ENCODE assay signal across 12 cellular contexts in genomic region chr12:22321620-22322019, GRCh38. TPM values are rescaled to one million over a fixed set of nuclear protein-coding genes. Genes with fewer than 3 reads are reported as not detected.
A peak's percentile ranks its signal among the peaks of the same experiment; 100 is the strongest.
DNase-seq lines count a peak whose midpoint lies in the region; ATAC-seq and TF ChIP-seq lines count a peak whose summit lies in the region.
"Had no signal": no experiment of that assay in that cellular context is flagged by ENCODE, and none has a peak within 500 bp of the region (broad histone marks: within the 10 kb centered on the region; RNA-seq: fewer than 3 reads in every experiment).

No MANE protein-coding gene starts in this region.

- H3K4me1 Mint-ChIP-seq in activated T-cell treated with anti-CD3 and anti-CD28 coated beads, Interleukin-2, amount 50 U/mL, for 24 hours (ENCODE audit: low read depth), result peaks cover 22% of the 10 kb centered on the region
- H3K4me1 Mint-ChIP-seq in dendritic cell treated with granulocyte-macrophage colony-stimulating factor and Interleukin-4, amounts not matched to agents 40 ng/mL and 50 ng/mL, for 4 days (ENCODE audit: low read depth), result peaks cover 27% of the 10 kb centered on the region
- H3K4me1 Mint-ChIP-seq in stimulated activated effector memory CD8-positive, alpha-beta T cell treated with anti-CD3 and anti-CD28 coated beads, Interleukin-12 subunit alpha, Interleukin-12 subunit beta, amount 100 ng/mL, for 72 hours, result peaks cover 25% of the 10 kb centered on the region
- no peaks in the 10 kb centered on the region for H3K4me1 Mint-ChIP-seq in T-helper 2 cell treated with Interferon-gamma antibody and Interleukin-4, amounts not matched to agents 5 μg/mL and 100 μg/mL, for 36 hours (ENCODE audit: low read depth)

- POLR2A ChIA-PET in A673 (lab: Charles Lee; ENCODE audit: low non-redundant PET), result no interaction called here

- TF ChIP-seq CTCF in A673 (conservative IDR thresholded peaks at IDR 0.05; ENCODE audit: low read depth, low read length), result no peak

- H3K36me3 Mint-ChIP-seq in activated T-cell treated with anti-CD3 and anti-CD28 coated beads, Interleukin-2, amount 50 U/mL, for 24 hours (ENCODE audit: low read depth), result no peaks in the 10 kb centered on the region
- no peaks in the 10 kb centered on the region for H3K36me3 Mint-ChIP-seq in dendritic cell treated with granulocyte-macrophage colony-stimulating factor and Interleukin-4, amounts not matched to agents 40 ng/mL and 50 ng/mL, for 4 days (ENCODE audit: low read depth)
- no peaks in the 10 kb centered on the region for H3K36me3 Mint-ChIP-seq in stimulated activated effector memory CD8-positive, alpha-beta T cell treated with anti-CD3 and anti-CD28 coated beads, Interleukin-12 subunit alpha, Interleukin-12 subunit beta, amount 100 ng/mL, for 72 hours
- H3K36me3 Mint-ChIP-seq in T-helper 2 cell treated with Interferon-gamma antibody and Interleukin-4, amounts not matched to agents 5 μg/mL and 100 μg/mL, for 36 hours (ENCODE audit: low read depth), result no peaks in the 10 kb centered on the region

- no peak overlapping the region for H3K4me3 Mint-ChIP-seq in activated T-cell treated with anti-CD3 and anti-CD28 coated beads, Interleukin-2, amount 50 U/mL, for 24 hours
- H3K4me3 Mint-ChIP-seq in dendritic cell treated with granulocyte-macrophage colony-stimulating factor and Interleukin-4, amounts not matched to agents 40 ng/mL and 50 ng/mL, for 4 days, result no peak overlapping the region
- H3K4me3 Mint-ChIP-seq in stimulated activated effector memory CD8-positive, alpha-beta T cell treated with anti-CD3 and anti-CD28 coated beads, Interleukin-12 subunit alpha, Interleukin-12 subunit beta, amount 100 ng/mL, for 72 hours, result no peak overlapping the region
- no peak overlapping the region for H3K4me3 Mint-ChIP-seq in T-helper 2 cell treated with Interferon-gamma antibody and Interleukin-4, amounts not matched to agents 5 μg/mL and 100 μg/mL, for 36 hours

- no peaks in the 10 kb centered on the region for H3K27me3 Mint-ChIP-seq in activated T-cell treated with anti-CD3 and anti-CD28 coated beads, Interleukin-2, amount 50 U/mL, for 24 hours
- peaks cover 2% of the 10 kb centered on the region for H3K27me3 Mint-ChIP-seq in dendritic cell treated with granulocyte-macrophage colony-stimulating factor and Interleukin-4, amounts not matched to agents 40 ng/mL and 50 ng/mL, for 4 days
- H3K27me3 Mint-ChIP-seq in T-helper 2 cell treated with Interferon-gamma antibody and Interleukin-4, amounts not matched to agents 5 μg/mL and 100 μg/mL, for 36 hours (ENCODE audit: low read depth), result no peaks in the 10 kb centered on the region

- no peaks in the 10 kb centered on the region for H3K36me3 ChIP-seq in A673 (ENCODE audit: insufficient read depth, low read length, poor library complexity, severe bottlenecking)
- H3K36me3 ChIP-seq: colonic mucosa, HAP-1 had no signal

- no peaks in the 10 kb centered on the region for H3K9me3 Mint-ChIP-seq in activated T-cell treated with anti-CD3 and anti-CD28 coated beads, Interleukin-2, amount 50 U/mL, for 24 hours
- no peaks in the 10 kb centered on the region for H3K9me3 Mint-ChIP-seq in dendritic cell treated with granulocyte-macrophage colony-stimulating factor and Interleukin-4, amounts not matched to agents 40 ng/mL and 50 ng/mL, for 4 days
- no peaks in the 10 kb centered on the region for H3K9me3 Mint-ChIP-seq in stimulated activated effector memory CD8-positive, alpha-beta T cell treated with anti-CD3 and anti-CD28 coated beads, Interleukin-12 subunit alpha, Interleukin-12 subunit beta, amount 100 ng/mL, for 72 hours
- no peaks in the 10 kb centered on the region for H3K9me3 Mint-ChIP-seq in T-helper 2 cell treated with Interferon-gamma antibody and Interleukin-4, amounts not matched to agents 5 μg/mL and 100 μg/mL, for 36 hours

- peak overlapping the region; percentile 6 for H3K27ac Mint-ChIP-seq in activated T-cell treated with anti-CD3 and anti-CD28 coated beads, Interleukin-2, amount 50 U/mL, for 24 hours
- peak overlapping the region; percentile 66 for H3K27ac Mint-ChIP-seq in dendritic cell treated with granulocyte-macrophage colony-stimulating factor and Interleukin-4, amounts not matched to agents 40 ng/mL and 50 ng/mL, for 4 days
- H3K27ac Mint-ChIP-seq in stimulated activated effector memory CD8-positive, alpha-beta T cell treated with anti-CD3 and anti-CD28 coated beads, Interleukin-12 subunit alpha, Interleukin-12 subunit beta, amount 100 ng/mL, for 72 hours, result peak overlapping the region; percentile 60
- H3K27ac Mint-ChIP-seq in T-helper 2 cell treated with Interferon-gamma antibody and Interleukin-4, amounts not matched to agents 5 μg/mL and 100 μg/mL, for 36 hours, result no peak overlapping the region

- DNase-seq in activated T-cell treated with anti-CD3 and anti-CD28 coated beads, Interleukin-2, amount 50 U/mL, for 24 hours, result peak; percentile 37
- no peak for DNase-seq in activated T-cell treated with anti-CD3 and anti-CD28 coated beads, Interleukin-2, amount 50 U/mL, for 1 hour
- DNase-seq in RPMI7951 (ENCODE audit: low read depth) (peak; percentile 56), A673 (ENCODE audit: low spot score) (no peak), amniotic stem cell (lab: John Stamatoyannopoulos, UW) (no peak)
- no peak for DNase-seq in stimulated activated effector memory CD8-positive, alpha-beta T cell treated with anti-CD3 and anti-CD28 coated beads, Interleukin-12 subunit alpha, Interleukin-12 subunit beta, amount 100 ng/mL, for 72 hours (ENCODE audit: low spot score in 2 of 2)
- DNase-seq in T-helper 2 cell treated with Interferon-gamma antibody and Interleukin-4, amounts not matched to agents 5 μg/mL and 100 μg/mL, for 36 hours (ENCODE audit: low spot score), result no peak
- DNase-seq: colonic mucosa, NCI-H510A treated with DMSO at 0.1 percent for 48 hours had no signal

- no peaks in the 10 kb centered on the region for H3K9me3 ChIP-seq in A673 (ENCODE audit: low read depth, low read length, poor library complexity, severe bottlenecking)
- H3K9me3 ChIP-seq: colonic mucosa, HAP-1 had no signal

- no peaks in the 10 kb centered on the region for H3K27me3 ChIP-seq in A673 (replicated peaks; ENCODE audit: insufficient read depth, low read depth, low read length, poor library complexity)
- H3K27me3 ChIP-seq: colonic mucosa had no signal

- CTCF ChIA-PET in A673 (lab: Charles Lee), result no interaction called here

- no TSS peak for BruUV-seq in A673 (replicated peaks; lab: Mats Ljungman, UMichigan)

- H3K4me1 ChIP-seq in A673 (ENCODE audit: insufficient read depth, low read length, poor library complexity, severe bottlenecking), result no peaks in the 10 kb centered on the region
- H3K4me1 ChIP-seq: colonic mucosa, HAP-1 had no signal

- ATAC-seq in stimulated activated effector memory CD8-positive, alpha-beta T cell treated with anti-CD3 and anti-CD28 coated beads, Interleukin-12 subunit alpha, Interleukin-12 subunit beta, amount 100 ng/mL, for 72 hours, result peak; percentile 88

- intact Hi-C loops in dendritic cell treated with granulocyte-macrophage colony-stimulating factor and Interleukin-4, amounts not matched to agents 40 ng/mL and 50 ng/mL, for 4 days (cut with micrococcal nuclease), result no loop called here
- intact Hi-C loops in A673 (cut with micrococcal nuclease; ENCODE audit: unreplicated experiment), result no loop called here

- H3K27ac ChIP-seq in A673 (ENCODE audit: low read depth, low read length, poor library complexity, severe bottlenecking), result no peak overlapping the region
- H3K27ac ChIP-seq: colonic mucosa had no signal

- no peak overlapping the region for H3K4me3 ChIP-seq in A673 (ENCODE audit: low read depth, low read length, poor library complexity, severe bottlenecking)
- H3K4me3 ChIP-seq: colonic mucosa, HAP-1 had no signal

RNA-seq across cellular contexts. Expression of gene ST8SIA1, which starts 12.9 kb away (rescaled TPM):
- total RNA-seq in RPMI7951 (2014; rRNA removed; shearing (Covaris generic)), result 1.7 and 2.6 TPM in 2 replicates
- total RNA-seq in A673 (2021), result 0.17 and 0.28 TPM in 2 replicates
- total RNA-seq: HT-29 had no signal

Comparison
In these comparisons a context has a peak if more than half of its experiments do, and no peak if none do; other contexts are left out.
1. DNase-seq: peak in activated T-cell treated with anti-CD3 and anti-CD28 coated beads, Interleukin-2, amount 50 U/mL, for 24 hours (single experiment) and RPMI7951 (single experiment); none in activated T-cell treated with anti-CD3 and anti-CD28 coated beads, Interleukin-2, amount 50 U/mL, for 1 hour (single experiment), stimulated activated effector memory CD8-positive, alpha-beta T cell treated with anti-CD3 and anti-CD28 coated beads, Interleukin-12 subunit alpha, Interleukin-12 subunit beta, amount 100 ng/mL, for 72 hours (0 of 2), T-helper 2 cell treated with Interferon-gamma antibody and Interleukin-4, amounts not matched to agents 5 μg/mL and 100 μg/mL, for 36 hours (single experiment), A673 (single experiment) and amniotic stem cell (single experiment).